ENCODE assay signal across 26 cellular contexts in the genomic region with DNA sequence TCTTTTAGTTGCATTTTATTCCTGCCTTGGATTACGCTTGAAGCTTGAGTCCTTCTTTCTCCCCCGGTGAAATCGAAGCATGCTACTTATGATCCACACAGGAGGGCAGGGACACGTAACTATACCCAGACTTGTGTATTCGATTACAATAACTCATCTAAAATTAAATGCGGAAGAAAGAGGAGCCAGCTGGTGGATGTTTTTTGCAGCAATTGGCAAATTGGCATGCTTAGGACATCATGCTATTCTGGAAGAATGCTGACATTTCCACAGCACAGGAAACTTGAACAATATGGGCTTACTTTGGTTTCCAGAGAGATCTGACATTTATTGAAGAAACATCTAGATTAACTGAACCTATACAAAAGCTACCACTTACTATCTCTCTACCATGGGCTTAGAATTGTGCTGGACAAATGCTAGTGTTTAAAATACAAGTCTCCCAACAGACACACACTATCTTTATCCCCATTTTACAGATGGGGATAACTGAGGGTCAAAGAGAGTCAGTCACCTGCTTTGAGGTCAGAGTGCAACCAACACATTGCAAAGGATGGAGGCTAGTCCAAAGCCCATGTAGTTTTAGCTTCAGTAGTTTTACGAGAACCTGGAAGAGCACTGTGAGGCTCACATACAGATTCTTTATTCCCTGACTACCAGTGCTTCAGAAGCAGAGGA.
"Had no signal": no experiment of that assay in that cellular context is flagged by ENCODE, and none has a peak within 500 bp of the region (broad histone marks: within the 10 kb centered on the region; RNA-seq: fewer than 3 reads in every experiment).

No MANE protein-coding gene starts in this region.

- H3K9me3 Mint-ChIP-seq: activated CD4-positive, alpha-beta memory T cell treated with anti-CD3 and anti-CD28 coated beads for 36 hours; activated CD4-positive, alpha-beta T cell treated with anti-CD3 and anti-CD28 coated beads, Interleukin-2, amount 10 ng/mL, durations not matched to agents 7 days and 5 days; activated naive CD4-positive, alpha-beta T cell treated with anti-CD3 and anti-CD28 coated beads, Interleukin-2, amount 10 ng/mL, durations not matched to agents 7 days and 5 days; activated naive CD8-positive, alpha-beta T cell treated with anti-CD3 and anti-CD28 coated beads for 36 hours; activated T-cell treated with anti-CD3 and anti-CD28 coated beads, Interleukin-2, amount 50 U/mL, for 72 hours; activated T-helper 2 cell treated with anti-CD3 and anti-CD28 coated beads, Interferon-gamma antibody, Interleukin-2, Interleukin-4, amounts not matched to agents 10 μg/mL and 5 μg/mL and 100 μg/mL, durations not matched to agents 14 hours and 24 hours and 36 hours; T-helper 1 cell treated with Interleukin-12 subunit alpha and Interleukin-12 subunit beta and Interleukin-4 antibody, amounts not matched to agents 30 μg/mL and 1 μg/mL, for 36 hours had no signal

- H3K4me3 Mint-ChIP-seq: activated CD4-positive, alpha-beta memory T cell treated with anti-CD3 and anti-CD28 coated beads for 36 hours; activated CD4-positive, alpha-beta T cell treated with anti-CD3 and anti-CD28 coated beads, Interleukin-2, amount 10 ng/mL, durations not matched to agents 7 days and 5 days; activated naive CD4-positive, alpha-beta T cell treated with anti-CD3 and anti-CD28 coated beads, Interleukin-2, amount 10 ng/mL, durations not matched to agents 7 days and 5 days; activated naive CD8-positive, alpha-beta T cell treated with anti-CD3 and anti-CD28 coated beads for 36 hours; activated T-cell treated with anti-CD3 and anti-CD28 coated beads, Interleukin-2, amount 50 U/mL, for 72 hours; T-helper 1 cell treated with Interleukin-12 subunit alpha and Interleukin-12 subunit beta and Interleukin-4 antibody, amounts not matched to agents 30 μg/mL and 1 μg/mL, for 36 hours had no signal

- H3K4me1 Mint-ChIP-seq: activated CD4-positive, alpha-beta T cell treated with anti-CD3 and anti-CD28 coated beads, Interleukin-2, amount 10 ng/mL, durations not matched to agents 7 days and 5 days; activated naive CD4-positive, alpha-beta T cell treated with anti-CD3 and anti-CD28 coated beads, Interleukin-2, amount 10 ng/mL, durations not matched to agents 7 days and 5 days; activated naive CD8-positive, alpha-beta T cell treated with anti-CD3 and anti-CD28 coated beads for 36 hours had no signal

- H3K36me3 ChIP-seq: breast epithelium had no signal

- H3K27me3 ChIP-seq: adrenal gland, breast epithelium had no signal

- H3K27me3 Mint-ChIP-seq: activated CD4-positive, alpha-beta memory T cell treated with anti-CD3 and anti-CD28 coated beads for 36 hours; activated CD4-positive, alpha-beta T cell treated with anti-CD3 and anti-CD28 coated beads, Interleukin-2, amount 10 ng/mL, durations not matched to agents 7 days and 5 days; activated naive CD8-positive, alpha-beta T cell treated with anti-CD3 and anti-CD28 coated beads for 36 hours had no signal

- H3K27ac ChIP-seq: adrenal gland, breast epithelium, VCaP had no signal

- H3K4me3 ChIP-seq: adrenal gland, breast epithelium had no signal

- H3K27ac Mint-ChIP-seq: activated CD4-positive, alpha-beta memory T cell treated with anti-CD3 and anti-CD28 coated beads for 36 hours; activated CD4-positive, alpha-beta T cell treated with anti-CD3 and anti-CD28 coated beads, Interleukin-2, amount 10 ng/mL, durations not matched to agents 7 days and 5 days; activated naive CD4-positive, alpha-beta T cell treated with anti-CD3 and anti-CD28 coated beads, Interleukin-2, amount 10 ng/mL, durations not matched to agents 7 days and 5 days; activated naive CD8-positive, alpha-beta T cell treated with anti-CD3 and anti-CD28 coated beads for 36 hours; activated T-cell treated with anti-CD3 and anti-CD28 coated beads, Interleukin-2, amount 50 U/mL, for 72 hours; activated T-helper 2 cell treated with anti-CD3 and anti-CD28 coated beads, Interferon-gamma antibody, Interleukin-2, Interleukin-4, amounts not matched to agents 10 μg/mL and 5 μg/mL and 100 μg/mL, durations not matched to agents 14 hours and 24 hours and 36 hours; T-helper 1 cell treated with Interleukin-12 subunit alpha and Interleukin-12 subunit beta and Interleukin-4 antibody, amounts not matched to agents 30 μg/mL and 1 μg/mL, for 36 hours had no signal

- ATAC-seq: activated T-cell treated with anti-CD3 and anti-CD28 coated beads, Interleukin-2, amount 50 U/mL, for 72 hours; PC-3 had no signal

- H3K36me3 Mint-ChIP-seq: activated CD4-positive, alpha-beta memory T cell treated with anti-CD3 and anti-CD28 coated beads for 36 hours; activated naive CD4-positive, alpha-beta T cell treated with anti-CD3 and anti-CD28 coated beads, Interleukin-2, amount 10 ng/mL, durations not matched to agents 7 days and 5 days; activated naive CD8-positive, alpha-beta T cell treated with anti-CD3 and anti-CD28 coated beads for 36 hours had no signal

- H3K9me3 ChIP-seq: adrenal gland, breast epithelium had no signal

- FAIRE-seq: RCC 7860, TTC549 had no signal

- DNase-seq: activated CD4-positive, alpha-beta memory T cell treated with anti-CD3 and anti-CD28 coated beads for 36 hours; activated CD4-positive, alpha-beta T cell treated with anti-CD3 and anti-CD28 coated beads, Interleukin-2, amount 10 ng/mL, durations not matched to agents 7 days and 5 days; activated CD4-positive, CD25-positive, alpha-beta regulatory T cell; activated CD8-positive, alpha-beta memory T cell treated with anti-CD3 and anti-CD28 coated beads for 24 hours; activated gamma-delta T cell treated with Interleukin-2 at 50 U/mL for 16 hours; activated naive CD4-positive, alpha-beta T cell treated with anti-CD3 and anti-CD28 coated beads, Interleukin-2, amount 10 ng/mL, durations not matched to agents 7 days and 5 days; activated naive CD8-positive, alpha-beta T cell treated with anti-CD3 and anti-CD28 coated beads for 36 hours; activated T-cell treated with anti-CD3 and anti-CD28 coated beads, Interleukin-2, amount 50 U/mL, for 72 hours; adrenal gland; Karpas-422; MM.1S; NCI-H1105; NCI-H1436 treated with DMSO at 0.1 percent for 48 hours; NCI-H187; NCI-H2081 treated with DMSO at 0.1 percent for 48 hours; NCI-H446; NCI-H524; PC-3; SHP77 treated with DMSO at 0.1 percent for 48 hours; T-helper 9 cell had no signal

- H3K4me1 ChIP-seq: adrenal gland, breast epithelium had no signal
